In genomic region chr20:17357238-17357637, GRCh38 we compare ENCODE assay signal across 15 cellular contexts.
DNase-seq lines count a peak whose midpoint lies in the region; ATAC-seq and TF ChIP-seq lines count a peak whose summit lies in the region.
"Had no signal": no experiment of that assay in that cellular context is flagged by ENCODE, and none has a peak within 500 bp of the region (broad histone marks: within the 10 kb centered on the region; RNA-seq: fewer than 3 reads in every experiment).

No MANE protein-coding gene starts in this region.

- no peak overlapping the region for H3K4me3 Mint-ChIP-seq in MCF 10A (ENCODE audit: unreplicated experiment)

- no TSS peak for BruUV-seq in MCF 10A (replicated peaks; lab: Mats Ljungman, UMichigan)

- no peaks in the 10 kb centered on the region for H3K27me3 ChIP-seq in prostate gland (replicated peaks; ENCODE audit: insufficient read depth)

- no peak for TF ChIP-seq POLR2A in prostate gland (IDR thresholded peaks at IDR 0.05)

- no peaks in the 10 kb centered on the region for H3K36me3 ChIP-seq in prostate gland
- H3K36me3 ChIP-seq: SJSA1 had no signal

- peaks cover 12% of the 10 kb centered on the region for H3K27me3 Mint-ChIP-seq in MCF 10A (ENCODE audit: insufficient read depth, unreplicated experiment)

- CTCF ChIA-PET in MCF 10A (lab: Yijun Ruan, JAX), result interaction anchor here (0.7 kb wide), 1 partner anchor 28 kb away, joined by 3 read pairs; no protein-coding TSS in a partner anchor

- H3K27ac Mint-ChIP-seq in MCF 10A (ENCODE audit: low read depth, unreplicated experiment), result no peak overlapping the region

- no peaks in the 10 kb centered on the region for H3K4me1 Mint-ChIP-seq in MCF 10A (ENCODE audit: insufficient read depth, unreplicated experiment)

- POLR2A ChIA-PET in MCF 10A (lab: Yijun Ruan, JAX), result no interaction called here

- intact Hi-C loops in MCF 10A (cut with micrococcal nuclease) (no loop called here), prostate gland (cut with DNase I) (no loop called here)

- WGBS in prostate gland, result 24% methylated on average over 2 of the region's 2 CpGs

- in situ Hi-C loops in T47D (cut with HindIII; ENCODE audit: low pct_unique_long_range_greater_than_20kb, low sequenced_read_pairs), result no loop called here

- no peaks in the 10 kb centered on the region for H3K9me3 ChIP-seq in prostate gland
- H3K9me3 ChIP-seq: Caco-2, SJSA1 had no signal

- H3K36me3 Mint-ChIP-seq in MCF 10A (ENCODE audit: insufficient read depth, unreplicated experiment), result no peaks in the 10 kb centered on the region

- H3K9me3 Mint-ChIP-seq in MCF 10A (ENCODE audit: unreplicated experiment), result no peaks in the 10 kb centered on the region

- TF ChIP-seq CTCF in MCF 10A (IDR thresholded peaks at IDR 0.05; ENCODE audit: unreplicated experiment), result no peak
- TF ChIP-seq CTCF in prostate gland (IDR thresholded peaks at IDR 0.05), result no peak

- no peaks in the 10 kb centered on the region for H3K4me1 ChIP-seq in prostate gland (replicated peaks)
- H3K4me1 ChIP-seq: Caco-2, SJSA1 had no signal

- no peak overlapping the region for H3K27ac ChIP-seq in prostate gland
- H3K27ac ChIP-seq: SJSA1 had no signal

- no peak overlapping the region for H3K4me3 ChIP-seq in prostate gland
- H3K4me3 ChIP-seq: SJSA1 had no signal

- no peak for ATAC-seq in HG03135 (IDR thresholded peaks at IDR 0.05; ENCODE audit: unreplicated experiment)
- ATAC-seq: PC-3 had no signal

- DNase-seq in T47D (ENCODE audit: low read depth in 1 of 2, low spot score in 1 of 2) (peak; percentile 36 to 80), MCF 10A (ENCODE audit: unreplicated experiment) (no peak), NCI-H2081 treated with DMSO at 0.1 percent for 48 hours (lab: John Stamatoyannopoulos, UW) (peak; percentile 11), NCI-H748 (lab: John Stamatoyannopoulos, UW; ENCODE audit: unreplicated experiment) (peak; percentile 61), prostate gland (ENCODE audit: low spot score) (peak; percentile 14), HT-29 (ENCODE audit: low spot score) (no peak), CD1c-positive myeloid dendritic cell (ENCODE audit: extremely low spot score) (no peak)
- DNase-seq: C1 segment of cervical spinal cord, Caco-2, DND-41, Karpas-422, NCI-H1694 treated with DMSO at 0.1 percent for 48 hours, PC-3 had no signal

Comparison
In these comparisons a context has a peak if more than half of its experiments do, and no peak if none do; other contexts are left out.
1. DNase-seq: peak in T47D (2 of 2), NCI-H2081 treated with DMSO at 0.1 percent for 48 hours (single experiment), NCI-H748 (single experiment) and prostate gland (single experiment); none in MCF 10A (single experiment), HT-29 (single experiment) and CD1c-positive myeloid dendritic cell (single experiment).